ENCODE assay signal across 8 cellular contexts in genomic region chr9:70484232-70485130, GRCh38.
DNase-seq lines count a peak whose midpoint lies in the region; ATAC-seq, FAIRE-seq and TF ChIP-seq lines count a peak whose summit lies in the region.

No MANE protein-coding gene starts in this region.

- ATAC-seq in GM19025 (IDR thresholded peaks at IDR 0.05; ENCODE audit: low read depth, unreplicated experiment) (peak; percentile 67), HG03378 (IDR thresholded peaks at IDR 0.05; ENCODE audit: unreplicated experiment) (peak; percentile 65), HepG2 (peak; percentile 92)

- FAIRE-seq in HepG2 (lab: Jason Lieb, UNC) = peak; percentile 82

- H3K27me3 ChIP-seq in HepG2 (ENCODE audit: control insufficient read depth in 1 of 2, insufficient read depth in 2 of 2, low read length in 2 of 2) (peaks cover 0 to 22% of the 10 kb centered on the region in 2 experiments; a peak in 1 of 5 replicates), thyroid gland (no peaks in the 10 kb centered on the region)

- TF ChIP-seq CTCF in HepG2 (CRISPR knock-in tag; IDR thresholded peaks at IDR 0.05) (peak; percentile 80), thyroid gland (IDR thresholded peaks at IDR 0.05) (peak; percentile 45 to 78 (median 71))

- CTCF ChIA-PET in HepG2 (lab: Yijun Ruan, JAX; ENCODE audit: low intra/inter-chr PET ratio, low total read pairs) = interaction anchor here (1.2 to 1.6 kb wide), 2 partner anchors 44 to 144 kb away, joined by 3 to 9 read pairs; no protein-coding TSS in a partner anchor

- 14% methylated on average over 8 of the region's 8 CpGs for WGBS in HepG2 (ENCODE audit: low lambda C conversion rate)
- WGBS in thyroid gland, 2 donors = 58 to 63% methylated on average over 8 of the region's 8 CpGs

- TF ChIP-seq RAD21 in HepG2 (CRISPR knock-in tag; IDR thresholded peaks at IDR 0.05) = peak; percentile 62

- no peak overlapping the region for H3K9ac ChIP-seq in HepG2 (ENCODE audit: insufficient read depth, low read depth, low read length)

- H3K4me1 ChIP-seq in HepG2 (ENCODE audit: insufficient read depth, low read length) (peaks cover 18% of the 10 kb centered on the region), thyroid gland (peaks cover 45 to 59% of the 10 kb centered on the region in 2 donors)

- TF ChIP-seq EP300 in HepG2 (IDR thresholded peaks at IDR 0.05; ENCODE audit: low read depth in 2 of 2, low read length in 2 of 2) = no peak
- TF ChIP-seq EP300 in HepG2 (CRISPR knock-in tag; IDR thresholded peaks at IDR 0.05; ENCODE audit: borderline replicate concordance) = no peak

- POLR2A ChIA-PET in HepG2 (lab: Yijun Ruan, JAX) = interaction anchor here (0.7 to 2.6 kb wide), 5 partner anchors 64 to 144 kb away, joined by 3 to 15 read pairs (median 3); partner anchors contain the start of gene KLF9

- no peaks in the 10 kb centered on the region for H3K79me2 ChIP-seq in HepG2 (ENCODE audit: insufficient read depth, low read length)

- H3K9me3 ChIP-seq in HepG2 (ENCODE audit: low read length) (no peaks in the 10 kb centered on the region), thyroid gland (no peaks in the 10 kb centered on the region)

- no TSS peak for BruUV-seq in HepG2 (replicated peaks; lab: Mats Ljungman, UMichigan)

- H3K36me3 ChIP-seq in HepG2 (replicated peaks in 1 of 2; ENCODE audit: control insufficient read depth in 1 of 2, insufficient read depth in 2 of 2, low read length in 2 of 2) (no peaks in the 10 kb centered on the region), thyroid gland (no peaks in the 10 kb centered on the region)

- peak; percentile 26 for DNase-seq in DMS114 treated with DMSO at 0.1 percent for 48 hours (lab: John Stamatoyannopoulos, UW; ENCODE audit: unreplicated experiment)
- peak; percentile 89 for DNase-seq in OCI-M1 (lab: John Stamatoyannopoulos, UW)
- DNase-seq in dermis microvascular lymphatic vessel endothelial cell (ENCODE audit: low read depth in 2 of 2) = peak; percentile 74 to 84
- peak; percentile 59 for DNase-seq in HepG2 (ENCODE audit: low spot score)
- peak; percentile 36 to 38 for DNase-seq in thyroid gland
- no peak for DNase-seq in DMS79 treated with DMSO at 0.1 percent for 48 hours (lab: John Stamatoyannopoulos, UW)

- H3K4me3 ChIP-seq in HepG2 (replicated peaks in 1 of 3; ENCODE audit: insufficient read depth in 1 of 3, low read depth in 2 of 3, low read length in 3 of 3) (no peak overlapping the region), thyroid gland (replicated peaks in 1 of 3) (no peak overlapping the region)

- H3K4me2 ChIP-seq in HepG2 (ENCODE audit: low read depth, low read length) = no peak overlapping the region

- no peak overlapping the region for H2AFZ ChIP-seq in HepG2 (ENCODE audit: low read length)

- in situ Hi-C loops in HepG2 (cut with HindIII; ENCODE audit: extremely low pct_ligation_motif_present, low pct_unique_long_range_greater_than_20kb) = loop anchor here (5.0 kb wide), 2 partner anchors 67 to 132 kb away; no protein-coding TSS in a partner anchor

- TF ChIP-seq POLR2A in HepG2 (IDR thresholded peaks at IDR 0.05; ENCODE audit: insufficient read depth in 1 of 2, low read depth in 2 of 2, low read length in 2 of 2) (no peak), thyroid gland (IDR thresholded peaks at IDR 0.05) (no peak)

- H4K20me1 ChIP-seq in HepG2 (ENCODE audit: insufficient read depth, low read length) = no peaks in the 10 kb centered on the region

- intact Hi-C loops in HepG2 (cut with micrococcal nuclease; ENCODE audit: unreplicated experiment) (loop anchor here (1.0 to 5.0 kb wide), 5 partner anchors 64 to 512 kb away; no protein-coding TSS in a partner anchor), thyroid gland (cut with DNase I) (no loop called here)

- H3K27ac ChIP-seq in HepG2 (ENCODE audit: extremely low read length, insufficient read depth, low read length) = no peak overlapping the region
- peak overlapping the region; percentile 65 to 97 (median 90) for H3K27ac ChIP-seq in thyroid gland

TF ChIP-seq in HepG2, 621 proteins besides CTCF, POLR2A, EP300 and RAD21 (continues in another document):
- no peak for TF ChIP-seq EZH2 (conservative IDR thresholded peaks at IDR 0.05; ENCODE audit: low read depth, low read length)
- no peak for TF ChIP-seq ZBTB42 (CRISPR knock-in tag; IDR thresholded peaks at IDR 0.05)
- TF ChIP-seq SP5 (CRISPR knock-in tag; IDR thresholded peaks at IDR 0.05; ENCODE audit: borderline replicate concordance, low read depth) = no peak
- no peak for TF ChIP-seq KLF16 (CRISPR knock-in tag; IDR thresholded peaks at IDR 0.05)
- no peak for TF ChIP-seq ZNF615 (CRISPR knock-in tag; IDR thresholded peaks at IDR 0.05; ENCODE audit: borderline replicate concordance)
- no peak for TF ChIP-seq ZFY (CRISPR knock-in tag; IDR thresholded peaks at IDR 0.05)
- TF ChIP-seq TBP (CRISPR knock-in tag; IDR thresholded peaks at IDR 0.05) = no peak
- peak; percentile 44 for TF ChIP-seq XRCC5 (optimal IDR thresholded peaks at IDR 0.05; ENCODE audit: low read length)
- TF ChIP-seq, protein P1, sequence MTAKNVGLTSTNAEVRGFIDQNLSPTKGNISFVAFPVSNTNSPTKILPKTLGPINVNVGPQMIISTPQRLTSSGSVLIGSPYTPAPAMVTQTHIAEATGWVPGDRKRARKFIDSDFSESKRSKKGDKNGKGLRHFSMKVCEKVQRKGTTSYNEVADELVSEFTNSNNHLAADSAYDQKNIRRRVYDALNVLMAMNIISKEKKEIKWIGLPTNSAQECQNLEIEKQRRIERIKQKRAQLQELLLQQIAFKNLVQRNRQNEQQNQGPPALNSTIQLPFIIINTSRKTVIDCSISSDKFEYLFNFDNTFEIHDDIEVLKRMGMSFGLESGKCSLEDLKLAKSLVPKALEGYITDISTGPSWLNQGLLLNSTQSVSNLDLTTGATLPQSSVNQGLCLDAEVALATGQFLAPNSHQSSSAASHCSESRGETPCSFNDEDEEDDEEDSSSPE (CRISPR knock-in tag; IDR thresholded peaks at IDR 0.05) = no peak
- TF ChIP-seq ZNF790 (CRISPR knock-in tag; IDR thresholded peaks at IDR 0.05; ENCODE audit: borderline replicate concordance) = no peak
- no peak for TF ChIP-seq SNAI1 (CRISPR knock-in tag; IDR thresholded peaks at IDR 0.05; ENCODE audit: borderline replicate concordance)
- no peak for TF ChIP-seq ZNF136 (CRISPR knock-in tag; IDR thresholded peaks at IDR 0.05; ENCODE audit: low read depth)
- TF ChIP-seq, protein P2, sequence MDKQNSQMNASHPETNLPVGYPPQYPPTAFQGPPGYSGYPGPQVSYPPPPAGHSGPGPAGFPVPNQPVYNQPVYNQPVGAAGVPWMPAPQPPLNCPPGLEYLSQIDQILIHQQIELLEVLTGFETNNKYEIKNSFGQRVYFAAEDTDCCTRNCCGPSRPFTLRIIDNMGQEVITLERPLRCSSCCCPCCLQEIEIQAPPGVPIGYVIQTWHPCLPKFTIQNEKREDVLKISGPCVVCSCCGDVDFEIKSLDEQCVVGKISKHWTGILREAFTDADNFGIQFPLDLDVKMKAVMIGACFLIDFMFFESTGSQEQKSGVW (CRISPR knock-in tag; IDR thresholded peaks at IDR 0.05; ENCODE audit: borderline replicate concordance) = no peak
- no peak for TF ChIP-seq ZNF558 (CRISPR knock-in tag; IDR thresholded peaks at IDR 0.05; ENCODE audit: borderline replicate concordance)
- TF ChIP-seq ZNF510 (CRISPR knock-in tag; IDR thresholded peaks at IDR 0.05; ENCODE audit: low read depth) = no peak
- TF ChIP-seq ZSCAN9 (CRISPR knock-in tag; IDR thresholded peaks at IDR 0.05; ENCODE audit: borderline replicate concordance) = no peak
- TF ChIP-seq, protein P3, sequence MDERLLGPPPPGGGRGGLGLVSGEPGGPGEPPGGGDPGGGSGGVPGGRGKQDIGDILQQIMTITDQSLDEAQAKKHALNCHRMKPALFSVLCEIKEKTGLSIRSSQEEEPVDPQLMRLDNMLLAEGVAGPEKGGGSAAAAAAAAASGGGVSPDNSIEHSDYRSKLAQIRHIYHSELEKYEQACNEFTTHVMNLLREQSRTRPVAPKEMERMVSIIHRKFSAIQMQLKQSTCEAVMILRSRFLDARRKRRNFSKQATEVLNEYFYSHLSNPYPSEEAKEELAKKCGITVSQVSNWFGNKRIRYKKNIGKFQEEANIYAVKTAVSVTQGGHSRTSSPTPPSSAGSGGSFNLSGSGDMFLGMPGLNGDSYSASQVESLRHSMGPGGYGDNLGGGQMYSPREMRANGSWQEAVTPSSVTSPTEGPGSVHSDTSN (CRISPR knock-in tag; IDR thresholded peaks at IDR 0.05) = no peak
- no peak for TF ChIP-seq GLI4 (CRISPR knock-in tag; IDR thresholded peaks at IDR 0.05; ENCODE audit: borderline replicate concordance)
- no peak for TF ChIP-seq ZNF709 (CRISPR knock-in tag; IDR thresholded peaks at IDR 0.05)
- TF ChIP-seq ZFP37 (CRISPR knock-in tag; IDR thresholded peaks at IDR 0.05; ENCODE audit: borderline replicate concordance) = no peak
- TF ChIP-seq NBN (conservative IDR thresholded peaks at IDR 0.05) = no peak
- peak; percentile 49; the same call in 1 of the 2 replicates for TF ChIP-seq THRA (CRISPR knock-in tag; IDR thresholded peaks at IDR 0.05; ENCODE audit: borderline replicate concordance)
- no peak for TF ChIP-seq CERS6 (CRISPR knock-in tag; IDR thresholded peaks at IDR 0.05)
- TF ChIP-seq ZNF367 (CRISPR knock-in tag; IDR thresholded peaks at IDR 0.05; ENCODE audit: borderline replicate concordance) = no peak
- peak; percentile 38; the same call in 1 of the 2 replicates for TF ChIP-seq SAP130 (CRISPR knock-in tag; IDR thresholded peaks at IDR 0.05; ENCODE audit: low read depth)
- TF ChIP-seq ZBTB38 (CRISPR knock-in tag; IDR thresholded peaks at IDR 0.05) = no peak
